Comparison of ENCODE assay signal across 16 cellular contexts in the genomic region with DNA sequence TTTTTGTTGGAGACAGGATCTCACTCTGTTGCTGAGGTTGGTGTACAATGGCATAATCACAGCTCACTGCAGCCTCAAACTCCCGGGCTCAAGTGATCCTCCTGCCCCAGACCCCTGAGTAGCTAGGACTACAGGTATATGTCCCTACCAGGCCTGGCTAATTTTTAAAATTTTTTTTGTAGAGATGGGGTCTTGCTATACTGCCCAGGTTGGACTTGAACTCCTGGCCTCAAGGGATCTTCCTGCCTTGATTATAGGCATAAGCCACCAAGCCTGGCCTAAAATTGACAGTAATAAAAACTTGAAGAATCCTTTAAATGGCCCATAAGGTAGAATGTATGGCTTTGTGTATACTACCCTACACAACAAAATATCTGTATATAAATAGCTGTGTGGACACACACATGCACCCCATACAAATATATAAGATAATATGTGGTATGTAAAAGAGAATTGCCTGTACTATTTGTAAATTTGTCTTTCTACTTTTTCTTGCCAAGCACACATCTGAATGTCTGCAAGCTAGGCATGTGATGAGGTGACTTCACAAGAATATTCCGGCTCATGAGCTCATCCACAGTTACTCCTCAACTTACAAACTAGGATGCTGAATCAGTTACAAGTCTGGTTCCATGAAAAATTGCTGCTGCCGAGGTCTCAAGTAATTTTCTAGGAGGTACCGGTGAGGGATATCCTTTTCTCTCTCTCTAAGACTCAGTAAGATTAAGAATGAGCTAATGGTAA. TPM values are rescaled to one million over a fixed set of nuclear protein-coding genes. Genes with fewer than 3 reads are reported as not detected.
DNase-seq lines count a peak whose midpoint lies in the region; TF ChIP-seq lines count a peak whose summit lies in the region.
"Had no signal": no experiment of that assay in that cellular context is flagged by ENCODE, and none has a peak within 500 bp of the region (broad histone marks: within the 10 kb centered on the region; RNA-seq: fewer than 3 reads in every experiment).

No MANE protein-coding gene starts in this region.

- BruUV-seq in mammary epithelial cell (replicated peaks; lab: Mats Ljungman, UMichigan) = no TSS peak

- H3K27me3 Mint-ChIP-seq in mesothelial cell of epicardium (ENCODE audit: low read depth) = no peaks in the 10 kb centered on the region
- H3K27me3 Mint-ChIP-seq: CD4-positive, alpha-beta memory T cell had no signal

- no peaks in the 10 kb centered on the region for H4K20me1 ChIP-seq in mammary epithelial cell (ENCODE audit: insufficient read depth, low read length)

- H3K4me3 ChIP-seq in fibroblast of mammary gland (ENCODE audit: control insufficient read depth, low read depth, low read length) (no peak overlapping the region), mammary epithelial cell (replicated peaks in 1 of 3; ENCODE audit: insufficient read depth in 1 of 3, low read depth in 2 of 3, low read length in 3 of 3) (no peak overlapping the region)
- H3K4me3 ChIP-seq: HAP-1 had no signal

- DNase-seq in amniotic epithelial cell (ENCODE audit: low read depth) (peak; percentile 6), fibroblast of mammary gland (ENCODE audit: low read depth) (peak; percentile 53), myocyte (ENCODE audit: low read depth) (peak; percentile 14), superior temporal gyrus (ENCODE audit: extremely low spot score) (peak; percentile 53), AML-193 (lab: John Stamatoyannopoulos, UW) (no peak), mesothelial cell of epicardium (ENCODE audit: low spot score in 2 of 2, unreplicated experiment in 2 of 2) (no peak), NCI-H187 treated with DMSO at 0.1 percent for 48 hours (lab: John Stamatoyannopoulos, UW) (no peak), mammary epithelial cell (no peak)
- DNase-seq: BE2C; CD4-positive, alpha-beta memory T cell; DMS79 treated with DMSO at 0.1 percent for 48 hours; EL; HFFc6 had no signal

- H3K36me3 ChIP-seq in mammary epithelial cell (ENCODE audit: insufficient read depth, low read length) = peaks cover 56% of the 10 kb centered on the region

- H3K9me3 Mint-ChIP-seq in mesothelial cell of epicardium = no peaks in the 10 kb centered on the region
- H3K9me3 Mint-ChIP-seq: CD4-positive, alpha-beta memory T cell; HFFc6 had no signal

- intact Hi-C loops in mammary epithelial cell (cut with micrococcal nuclease) = no loop called here

- H3K27ac Mint-ChIP-seq in mesothelial cell of epicardium = no peak overlapping the region
- H3K27ac Mint-ChIP-seq: CD4-positive, alpha-beta memory T cell; HFFc6 had no signal

- no peaks in the 10 kb centered on the region for H3K4me1 ChIP-seq in mammary epithelial cell (ENCODE audit: insufficient read depth, low read length)
- H3K4me1 ChIP-seq: BE2C, HAP-1 had no signal

- H2AFZ ChIP-seq in mammary epithelial cell (ENCODE audit: low read depth, low read length) = no peak overlapping the region

- in situ Hi-C loops in mammary epithelial cell (cut with MboI; ENCODE audit: low sequenced_read_pairs in 2 of 2) = loop anchor here (10.0 to 25.0 kb wide), 2 partner anchors 158 to 165 kb away; no protein-coding TSS in a partner anchor

- H3K9me3 ChIP-seq in mammary epithelial cell (replicated peaks; ENCODE audit: insufficient read depth, low read length) = no peaks in the 10 kb centered on the region
- H3K9me3 ChIP-seq: BE2C, HAP-1 had no signal

- no peaks in the 10 kb centered on the region for H3K79me2 ChIP-seq in mammary epithelial cell (ENCODE audit: insufficient read depth, low read length)

- WGBS in mammary epithelial cell (ENCODE audit: low coverage, missing lambda C conversion rate) = 85% methylated on average over 4 of the region's 4 CpGs

- dilution Hi-C loops in mammary epithelial cell (cut with HindIII; ENCODE audit: low sequenced_read_pairs) = no loop called here

- H3K27ac ChIP-seq in mammary epithelial cell (ENCODE audit: insufficient read depth, low read depth, low read length) = no peak overlapping the region
- H3K27ac ChIP-seq: C4-2B, HL-60 had no signal

- no peak overlapping the region for H3K4me3 Mint-ChIP-seq in mesothelial cell of epicardium
- H3K4me3 Mint-ChIP-seq: CD4-positive, alpha-beta memory T cell; HFFc6 had no signal

- H3K4me1 Mint-ChIP-seq in mesothelial cell of epicardium = peaks cover 12% of the 10 kb centered on the region

- peaks cover 47% of the 10 kb centered on the region for H3K36me3 Mint-ChIP-seq in mesothelial cell of epicardium

- no peak overlapping the region for H3K9ac ChIP-seq in mammary epithelial cell (ENCODE audit: insufficient read depth, low read length)

- H3K4me2 ChIP-seq in mammary epithelial cell (ENCODE audit: insufficient read depth, low read depth, low read length) = no peak overlapping the region

- no peaks in the 10 kb centered on the region for H3K27me3 ChIP-seq in mammary epithelial cell (ENCODE audit: insufficient read depth, low read length)
- H3K27me3 ChIP-seq: BE2C had no signal

- TF ChIP-seq CTCF in fibroblast of mammary gland (conservative IDR thresholded peaks at IDR 0.05; ENCODE audit: control insufficient read depth, insufficient read depth, low read depth, low read length) (no peak), mesothelial cell of epicardium (IDR thresholded peaks at IDR 0.05; ENCODE audit: unreplicated experiment) (no peak), mammary epithelial cell (conservative IDR thresholded peaks at IDR 0.05 in 1 of 2, IDR thresholded peaks at IDR 0.05 in 1 of 2; ENCODE audit: extremely low read depth in 1 of 2, insufficient read depth in 1 of 2, low read depth in 1 of 2, low read length in 2 of 2) (no peak)

- CTCF ChIA-PET in mammary epithelial cell (lab: Charles Lee; ENCODE audit: low non-redundant PET) = no interaction called here

RNA-seq across cellular contexts. Expression of a gene that starts 26.6 kb away (rescaled TPM):
- 12.7 and 13.2 TPM in 2 replicates for total RNA-seq in myocyte
- 10.2 TPM for polyA plus RNA-seq in myocyte (2012)
- 23.7 to 24.5 TPM (median 23.9 TPM) in 3 replicates for total RNA-seq in mesothelial cell of epicardium
- total RNA-seq in mammary epithelial cell = 10 to 100 TPM; 20.8 to 21.2 TPM
- polyA plus RNA-seq in mammary epithelial cell = 12.5 TPM
- polyA minus RNA-seq in mammary epithelial cell = 31.3 TPM

RNA-seq across cellular contexts. Expression of a gene that starts 30.9 kb away (rescaled TPM):
- total RNA-seq in myocyte (1,781 and 1,980 TPM in 2 replicates), mesothelial cell of epicardium (1,414 to 1,482 TPM (median 1,481 TPM) in 3 replicates), mammary epithelial cell (1,000 to 10,000 TPM; 1,075 to 1,343 TPM)
- 1,478 TPM for polyA plus RNA-seq in myocyte (2012)
- polyA plus RNA-seq in mammary epithelial cell = 3,275 TPM
- 684 TPM for polyA minus RNA-seq in mammary epithelial cell

Comparison
In these comparisons a context has a peak if more than half of its experiments do, and no peak if none do; other contexts are left out.
1. DNase-seq: peak in amniotic epithelial cell (single experiment), fibroblast of mammary gland (single experiment), myocyte (single experiment) and superior temporal gyrus (single experiment); none in AML-193 (0 of 2), mesothelial cell of epicardium (0 of 2), NCI-H187 treated with DMSO at 0.1 percent for 48 hours (single experiment) and mammary epithelial cell (single experiment).